1 cellular context compared by ENCODE assay signal in genomic region chr20:58555078-58555765, GRCh38.
A peak's percentile ranks its signal among the peaks of the same experiment; 100 is the strongest.
TF ChIP-seq lines count a peak whose summit lies in the region.

No MANE protein-coding gene starts in this region.

TF ChIP-seq in endothelial cell of umbilical vein, 7 proteins besides CTCF, POLR2A, EP300 and RAD21:
- peak; percentile 86 for TF ChIP-seq FOS (IDR thresholded peaks at IDR 0.05; ENCODE audit: borderline replicate concordance, insufficient read depth, low read length)
- peak; percentile 48 for TF ChIP-seq GATA2 (IDR thresholded peaks at IDR 0.05; ENCODE audit: insufficient read depth, insufficient read length, low read depth, low read length)
- no peak for TF ChIP-seq POLR2AphosphoS5 (IDR thresholded peaks at IDR 0.05; ENCODE audit: insufficient read depth, low read depth, low read length)
